8 cellular contexts compared by ENCODE assay signal in genomic region chr18:9474983-9475642, GRCh38. TPM values are rescaled to one million over a fixed set of nuclear protein-coding genes. Genes with fewer than 3 reads are reported as not detected.
A peak's percentile ranks its signal among the peaks of the same experiment; 100 is the strongest.
DNase-seq lines count a peak whose midpoint lies in the region; ATAC-seq and TF ChIP-seq lines count a peak whose summit lies in the region.

Gene RALBP1, plus strand, starts transcription at chr18:9475513. Its CDS starts 37,533 bp downstream, at chr18:9513046.

- no peak for TF ChIP-seq EP300 in esophagus muscularis mucosa (IDR thresholded peaks at IDR 0.05)

- TF ChIP-seq POLR2A in esophagus muscularis mucosa (IDR thresholded peaks at IDR 0.05; ENCODE audit: low read depth) = peak; percentile 53

- no peaks in the 10 kb centered on the region for H3K9me3 ChIP-seq in KOPT-K1 (ENCODE audit: insufficient read depth, low read length, poor library complexity, severe bottlenecking)
- H3K9me3 ChIP-seq in esophagus muscularis mucosa = no peaks in the 10 kb centered on the region
- H3K9me3 ChIP-seq in muscle layer of duodenum (ENCODE audit: control insufficient read depth in 1 of 2, low read length in 2 of 2) = no peaks in the 10 kb centered on the region

- peak in 2 of 3 experiments; percentile 39 to 51 for TF ChIP-seq CTCF in esophagus muscularis mucosa (IDR thresholded peaks at IDR 0.05)

- intact Hi-C loops in esophagus muscularis mucosa (cut with DNase I) = loop anchor here (5.0 kb wide), 3 partner anchors 37 to 143 kb away; partner anchors contain the start of gene TWSG1

- peaks cover 21% of the 10 kb centered on the region for H3K36me3 ChIP-seq in KOPT-K1 (ENCODE audit: insufficient read depth, low read length)
- H3K36me3 ChIP-seq in esophagus muscularis mucosa = peaks cover 4 to 15% (median 5%) of the 10 kb centered on the region in 4 donors
- peaks cover 0 to 15% of the 10 kb centered on the region in 2 donors for H3K36me3 ChIP-seq in muscle layer of duodenum (ENCODE audit: control insufficient read depth in 1 of 2, insufficient read depth in 2 of 2, low read length in 2 of 2)

- 0% methylated on average over 5 of the region's 69 CpGs for WGBS in esophagus muscularis mucosa

- peak within 1 kb of the TSS; percentile 79 for H3K27ac ChIP-seq in KOPT-K1 (ENCODE audit: low read depth, low read length, poor library complexity, severe bottlenecking)
- H3K27ac ChIP-seq in esophagus muscularis mucosa (replicated peaks in 1 of 4) = peak within 1 kb of the TSS; percentile 87 to 96 (median 92)
- peak within 1 kb of the TSS; percentile 89 for H3K27ac ChIP-seq in muscle layer of duodenum (ENCODE audit: low read length)

- H3K27me3 ChIP-seq in esophagus muscularis mucosa (no peaks in the 10 kb centered on the region), muscle layer of duodenum (ENCODE audit: low read depth, low read length) (no peaks in the 10 kb centered on the region)

- ATAC-seq in GM21786 (IDR thresholded peaks at IDR 0.05; ENCODE audit: unreplicated experiment) = peak; percentile 93

- DNase-seq in DMS79 treated with DMSO at 0.1 percent for 48 hours (lab: John Stamatoyannopoulos, UW) (peak; percentile 98), RKO (ENCODE audit: low spot score) (peak; percentile 99), activated T-helper 1 cell treated with Interleukin-2 at 50 U/mL for 16 hours (ENCODE audit: low read depth) (peak; percentile 95), esophagus muscularis mucosa (ENCODE audit: extremely low spot score) (peak; percentile 99)
- peak; percentile 96 to 98 for DNase-seq in stimulated activated CD8-positive, alpha-beta memory T cell treated with anti-CD3 and anti-CD28 coated beads, Interleukin-7, amount 100 ng/mL, for 4 hours (ENCODE audit: low read depth in 2 of 2)

- H3K4me1 ChIP-seq in esophagus muscularis mucosa (peaks cover 19 to 28% (median 20%) of the 10 kb centered on the region in 4 donors), muscle layer of duodenum (ENCODE audit: control insufficient read depth in 1 of 2, insufficient read depth in 2 of 2, low read length in 2 of 2) (peaks cover 5 to 9% of the 10 kb centered on the region in 2 donors)

- peak within 1 kb of the TSS; percentile 82 to 94 (median 88) for H3K4me3 ChIP-seq in esophagus muscularis mucosa
- peak within 1 kb of the TSS; percentile 82 to 95 for H3K4me3 ChIP-seq in muscle layer of duodenum (ENCODE audit: low read depth in 1 of 2, low read length in 2 of 2)

RNA-seq across cellular contexts. Expression of gene RALBP1, which starts in this region (rescaled TPM):
- 100 to 1,000 TPM; 103 to 164 (median 115) TPM for total RNA-seq in esophagus muscularis mucosa

Comparison
In these comparisons a context has a peak if more than half of its experiments do, and no peak if none do; other contexts are left out.
1. Peak in every context shown above with its lines: DNase-seq, ATAC-seq, H3K4me3 ChIP-seq and H3K27ac ChIP-seq.